ENCODE assay signal across 8 cellular contexts in genomic region chr6:157981132-157981394, GRCh38. TPM values are rescaled to one million over a fixed set of nuclear protein-coding genes. Genes with fewer than 3 reads are reported as not detected.
DNase-seq lines count a peak whose midpoint lies in the region; ATAC-seq and TF ChIP-seq lines count a peak whose summit lies in the region.

No MANE protein-coding gene starts in this region.

- H3K27me3 Mint-ChIP-seq in IgD-negative memory B cell (no peaks in the 10 kb centered on the region), nephron progenitor cell (ENCODE audit: low read depth, poor library complexity) (peaks cover 36% of the 10 kb centered on the region)
- H3K27me3 Mint-ChIP-seq in dendritic cell treated with granulocyte-macrophage colony-stimulating factor and Interleukin-4, amounts not matched to agents 40 ng/mL and 50 ng/mL, for 4 days, result peaks cover 67% of the 10 kb centered on the region

- DNase-seq in DMS53 (lab: John Stamatoyannopoulos, UW) (peak; percentile 57), DMS53 treated with DMSO at 0.1 percent for 48 hours (lab: John Stamatoyannopoulos, UW; ENCODE audit: unreplicated experiment) (no peak), nephron progenitor cell (no peak), NCI-H2171 treated with DMSO at 0.1 percent for 48 hours (lab: John Stamatoyannopoulos, UW) (no peak)
- no peak for DNase-seq in stimulated activated CD4-positive, alpha-beta T cell treated with anti-CD3 and anti-CD28 coated beads, Interleukin-2, amount 100 ng/mL, for 48 hours

- intact Hi-C loops in dendritic cell treated with granulocyte-macrophage colony-stimulating factor and Interleukin-4, amounts not matched to agents 40 ng/mL and 50 ng/mL, for 4 days (cut with micrococcal nuclease), result no loop called here

- H3K4me3 Mint-ChIP-seq in IgD-negative memory B cell, result peak overlapping the region; percentile 89 to 98 (median 91)
- H3K4me3 Mint-ChIP-seq in dendritic cell treated with granulocyte-macrophage colony-stimulating factor and Interleukin-4, amounts not matched to agents 40 ng/mL and 50 ng/mL, for 4 days, result peak overlapping the region; percentile 74
- H3K4me3 Mint-ChIP-seq in nephron progenitor cell, result peak overlapping the region; percentile 72

- H3K27ac Mint-ChIP-seq in IgD-negative memory B cell, result peak overlapping the region; percentile 31 to 82 (median 67)
- peak overlapping the region; percentile 65 for H3K27ac Mint-ChIP-seq in dendritic cell treated with granulocyte-macrophage colony-stimulating factor and Interleukin-4, amounts not matched to agents 40 ng/mL and 50 ng/mL, for 4 days
- H3K27ac Mint-ChIP-seq in nephron progenitor cell, result no peak overlapping the region

- H3K9me3 Mint-ChIP-seq in IgD-negative memory B cell, result no peaks in the 10 kb centered on the region
- H3K9me3 Mint-ChIP-seq in dendritic cell treated with granulocyte-macrophage colony-stimulating factor and Interleukin-4, amounts not matched to agents 40 ng/mL and 50 ng/mL, for 4 days, result no peaks in the 10 kb centered on the region
- H3K9me3 Mint-ChIP-seq in nephron progenitor cell, result no peaks in the 10 kb centered on the region

- no peaks in the 10 kb centered on the region for H3K36me3 Mint-ChIP-seq in IgD-negative memory B cell
- no peaks in the 10 kb centered on the region for H3K36me3 Mint-ChIP-seq in dendritic cell treated with granulocyte-macrophage colony-stimulating factor and Interleukin-4, amounts not matched to agents 40 ng/mL and 50 ng/mL, for 4 days (ENCODE audit: low read depth)
- H3K36me3 Mint-ChIP-seq in nephron progenitor cell (ENCODE audit: low read depth), result no peaks in the 10 kb centered on the region

- TF ChIP-seq CTCF in nephron progenitor cell (IDR thresholded peaks at IDR 0.05), result no peak

- ATAC-seq in GM21381 (IDR thresholded peaks at IDR 0.05; ENCODE audit: unreplicated experiment), result no peak

- H3K4me1 Mint-ChIP-seq in IgD-negative memory B cell (peaks cover 16 to 24% (median 22%) of the 10 kb centered on the region in 3 donors), nephron progenitor cell (peaks cover 42% of the 10 kb centered on the region)
- H3K4me1 Mint-ChIP-seq in dendritic cell treated with granulocyte-macrophage colony-stimulating factor and Interleukin-4, amounts not matched to agents 40 ng/mL and 50 ng/mL, for 4 days (ENCODE audit: low read depth), result peaks cover 49% of the 10 kb centered on the region

RNA-seq across cellular contexts. Expression of gene SYNJ2, which starts 0.6 kb away (rescaled TPM):
- polyA plus RNA-seq in IgD-negative memory B cell, result 13.7 TPM
